ENCODE assay signal across 20 cellular contexts in the genomic region with DNA sequence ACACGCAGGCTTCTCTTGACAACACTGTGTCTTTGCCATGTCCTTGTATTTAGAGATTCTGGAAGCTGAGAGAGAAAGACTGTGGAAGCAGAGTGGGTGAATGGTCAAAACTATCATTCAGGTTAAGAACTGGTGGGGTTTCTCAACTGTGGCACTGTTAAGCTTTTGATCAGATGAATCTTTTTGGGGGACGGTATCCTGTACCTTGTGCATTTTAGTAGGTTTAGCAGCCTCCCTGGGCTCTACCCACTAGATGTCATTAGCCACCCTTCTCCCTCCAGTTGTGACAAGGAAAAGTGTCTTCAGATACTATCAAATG.
"Had no signal": no experiment of that assay in that cellular context is flagged by ENCODE, and none has a peak within 500 bp of the region (broad histone marks: within the 10 kb centered on the region; RNA-seq: fewer than 3 reads in every experiment).

No MANE protein-coding gene starts in this region.

- DNase-seq: activated CD4-positive, alpha-beta T cell treated with anti-CD3 and anti-CD28 coated beads for 48 hours; activated CD4-positive, alpha-beta T cell treated with anti-CD3 and anti-CD28 coated beads, Interleukin-2, amount 50 U/mL, for 4 hours; activated CD8-positive, alpha-beta memory T cell treated with anti-CD3 and anti-CD28 coated beads, Interleukin-2, amount 50 U/mL, for 48 hours; activated CD8-positive, alpha-beta T cell treated with anti-CD3 and anti-CD28 coated beads, Interleukin-2, amount 10 ng/mL, durations not matched to agents 7 days and 5 days; activated effector memory CD4-positive, alpha-beta T cell treated with Interleukin-2 at 50 U/mL for 16 hours; activated naive CD4-positive, alpha-beta T cell; activated naive CD8-positive, alpha-beta T cell treated with anti-CD3 and anti-CD28 coated beads, Interleukin-2, amount 50 U/mL, for 24 hours; activated T-cell treated with anti-CD3 and anti-CD28 coated beads, Interleukin-2, amount 50 U/mL, for 24 hours; amygdala; central memory CD4-positive, alpha-beta T cell; NCI-H1105 treated with DMSO at 0.1 percent for 48 hours; NCI-H1436 treated with DMSO at 0.1 percent for 48 hours; NCI-H187; NCI-H2081; NCI-H446; NCI-H524; SHP77 treated with DMSO at 0.1 percent for 48 hours had no signal

- H3K27ac ChIP-seq: brain microvascular endothelial cell had no signal

- H3K27me3 ChIP-seq: brain microvascular endothelial cell had no signal

- ATAC-seq: activated CD4-positive, CD25-positive, alpha-beta regulatory T cell treated with anti-CD3 and anti-CD28 coated beads, Interleukin-2, amount 50 U/mL, for 24 hours; activated CD8-positive, alpha-beta T cell treated with anti-CD3 and anti-CD28 coated beads, Interleukin-2, amount 10 ng/mL, durations not matched to agents 7 days and 5 days; activated naive CD8-positive, alpha-beta T cell treated with anti-CD3 and anti-CD28 coated beads, Interleukin-2, amount 50 U/mL, for 24 hours; PC-3 had no signal
